13 cellular contexts compared by ENCODE assay signal in genomic region chrX:13570245-13570573, GRCh38. TPM values are rescaled to one million over a fixed set of nuclear protein-coding genes. Genes with fewer than 3 reads are reported as not detected.
DNase-seq lines count a peak whose midpoint lies in the region; ATAC-seq, FAIRE-seq and TF ChIP-seq lines count a peak whose summit lies in the region.
"Had no signal": no experiment of that assay in that cellular context is flagged by ENCODE, and none has a peak within 500 bp of the region (broad histone marks: within the 10 kb centered on the region; RNA-seq: fewer than 3 reads in every experiment).

No MANE protein-coding gene starts in this region.

- no peaks in the 10 kb centered on the region for H3K9me3 ChIP-seq in CD8-positive, alpha-beta memory T cell (ENCODE audit: low read length)
- H3K9me3 ChIP-seq in H9 (ENCODE audit: control insufficient read depth, low read depth, low read length) (no peaks in the 10 kb centered on the region), H1 (ENCODE audit: insufficient read depth in 2 of 2, low read depth in 1 of 2, low read length in 1 of 2) (no peaks in the 10 kb centered on the region), pancreas (no peaks in the 10 kb centered on the region)

- no peak overlapping the region for H3K27ac ChIP-seq in CD8-positive, alpha-beta memory T cell (ENCODE audit: low read depth, low read length)
- H3K27ac ChIP-seq in H9 (ENCODE audit: insufficient read length, low read depth, low read length), result no peak overlapping the region
- H3K27ac ChIP-seq in H1 (ENCODE audit: low read depth, low read length), result no peak overlapping the region
- no peak overlapping the region for H3K27ac ChIP-seq in pancreas
- H3K27ac ChIP-seq: PC-9 had no signal

- peaks cover 5% of the 10 kb centered on the region for H3K23me2 ChIP-seq in H9 (ENCODE audit: insufficient read length, low read depth, low read length, poor library complexity, severe bottlenecking)
- peaks cover 5% of the 10 kb centered on the region; the same call in 1 of the 2 replicates for H3K23me2 ChIP-seq in H1 (ENCODE audit: low read depth, low read length)

- POLR2A ChIA-PET in CD8-positive, alpha-beta memory T cell (lab: Charles Lee), result no interaction called here
- POLR2A ChIA-PET in H1 (lab: Charles Lee; ENCODE audit: partially characterized antibody), result no interaction called here

- WGBS in H9 (ENCODE audit: extremely low coverage, insufficient read length, low lambda C conversion rate), result no CpG with 5 or more reads among the region's 9 CpGs
- WGBS in H1 (ENCODE audit: extremely low coverage in 1 of 2, insufficient coverage in 1 of 2, insufficient read length in 1 of 2, insufficient replicate concordance in 2 of 2, low coverage in 1 of 2, low lambda C conversion rate in 2 of 2, missing lambda C conversion rate in 1 of 2), 2 experiments, result 32% methylated on average over 3 of the region's 9 CpGs; no CpG with 5 or more reads in 1 of the 2 experiments
- WGBS in pancreas, 2 donors, result 7 to 13% methylated on average over 9 of the region's 9 CpGs

- no peak for TF ChIP-seq CTCF in H9 (conservative IDR thresholded peaks at IDR 0.05)
- TF ChIP-seq CTCF in H1 (IDR thresholded peaks at IDR 0.05; ENCODE audit: control extremely low read depth in 1 of 3, insufficient read depth in 1 of 3, low read depth in 1 of 3, low read length in 3 of 3), result no peak
- TF ChIP-seq CTCF in nephron (IDR thresholded peaks at IDR 0.05; ENCODE audit: unreplicated experiment in 3 of 3), result no peak
- TF ChIP-seq CTCF in pancreas (IDR thresholded peaks at IDR 0.05), result no peak

- no peak overlapping the region for H3K23ac ChIP-seq in H9 (ENCODE audit: insufficient read length, low read depth, low read length)
- no peak overlapping the region for H3K23ac ChIP-seq in H1 (ENCODE audit: insufficient read length)

- H4K91ac ChIP-seq in H9 (ENCODE audit: insufficient read length, low read depth, low read length) (no peak overlapping the region), H1 (replicated peaks; ENCODE audit: insufficient read length, low read length) (no peak overlapping the region)

- DNase-seq in CD8-positive, alpha-beta memory T cell, result no peak
- DNase-seq in H9, result no peak
- no peak for DNase-seq in H1 (ENCODE audit: low read depth in 1 of 2, low spot score in 2 of 2)
- DNase-seq in AG08396 (ENCODE audit: low spot score), result no peak
- no peak for DNase-seq in KG1 (lab: John Stamatoyannopoulos, UW)
- DNase-seq in pancreas, result no peak
- no peak for DNase-seq in SIG-M5 treated with dmso at 0.1 percent for 504 hours (lab: John Stamatoyannopoulos, UW; ENCODE audit: unreplicated experiment)
- DNase-seq: MM.1S, NCI-H2171, PC-9 had no signal

- H2BK120ac ChIP-seq in H9 (ENCODE audit: low read depth, low read length, poor library complexity, severe bottlenecking) (no peak overlapping the region), H1 (replicated peaks; ENCODE audit: low read depth, low read length) (no peak overlapping the region)

- no peak overlapping the region for H3K4me3 ChIP-seq in CD8-positive, alpha-beta memory T cell (ENCODE audit: low read length)
- H3K4me3 ChIP-seq in H1 (ENCODE audit: extremely low read depth in 1 of 4, insufficient read depth in 2 of 4, low read depth in 3 of 4, low read length in 4 of 4), result peak overlapping the region; percentile 41 to 66 (median 47)
- no peak overlapping the region for H3K4me3 ChIP-seq in pancreas
- H3K4me3 ChIP-seq: PC-9 had no signal

- H3K27ac Mint-ChIP-seq in CD8-positive, alpha-beta memory T cell, result peak overlapping the region in 1 of 8 donors; percentile 80
- no peak overlapping the region for H3K27ac Mint-ChIP-seq in H9
- no peak overlapping the region for H3K27ac Mint-ChIP-seq in nephron

- CTCF ChIA-PET in CD8-positive, alpha-beta memory T cell (lab: Charles Lee), result no interaction called here
- CTCF ChIA-PET in H1 (lab: Charles Lee; ENCODE audit: partially characterized antibody), result no interaction called here

- H2BK5ac ChIP-seq in H9 (ENCODE audit: insufficient read length, low read length), result no peak overlapping the region
- no peak overlapping the region for H2BK5ac ChIP-seq in H1 (ENCODE audit: low read depth, low read length)

- no peak for TF ChIP-seq EP300 in H1 (IDR thresholded peaks at IDR 0.05; ENCODE audit: borderline replicate concordance in 1 of 2, low read depth in 2 of 2, low read length in 2 of 2)

- no peaks in the 10 kb centered on the region for H3K9me3 Mint-ChIP-seq in CD8-positive, alpha-beta memory T cell
- H3K9me3 Mint-ChIP-seq in H9, result peaks cover 26 to 27% of the 10 kb centered on the region in 2 experiments
- peaks cover 10% of the 10 kb centered on the region for H3K9me3 Mint-ChIP-seq in nephron

- peaks cover 4% of the 10 kb centered on the region for H3K27me3 ChIP-seq in CD8-positive, alpha-beta memory T cell (ENCODE audit: insufficient read depth, low read length, poor library complexity, severe bottlenecking)
- H3K27me3 ChIP-seq in H9 (ENCODE audit: insufficient read depth, low read length), result peaks cover 17% of the 10 kb centered on the region
- peaks cover 4 to 25% (median 23%) of the 10 kb centered on the region in 4 experiments for H3K27me3 ChIP-seq in H1 (replicated peaks in 1 of 4; ENCODE audit: control insufficient read depth in 3 of 4, extremely low read depth in 1 of 4, insufficient read depth in 3 of 4, low read length in 3 of 4)
- H3K27me3 ChIP-seq in pancreas, result peaks cover 0 to 35% (median 9%) of the 10 kb centered on the region in 4 donors

- H3K79me2 ChIP-seq in H9 (ENCODE audit: insufficient read depth, low read length), result no peaks in the 10 kb centered on the region
- no peaks in the 10 kb centered on the region for H3K79me2 ChIP-seq in H1 (ENCODE audit: control insufficient read depth in 1 of 2, insufficient read depth in 2 of 2, low read length in 2 of 2)

- H3K4ac ChIP-seq in H9 (ENCODE audit: low read depth, low read length) (no peak overlapping the region), H1 (replicated peaks; ENCODE audit: insufficient read length, low read depth, low read length) (no peak overlapping the region)

- H3K14ac ChIP-seq in H9 (ENCODE audit: insufficient read depth, low read length) (no peak overlapping the region), H1 (ENCODE audit: insufficient read length) (no peak overlapping the region)

- intact Hi-C loops in pancreas (cut with DNase I), result no loop called here

- no peak for ATAC-seq in pancreas
- ATAC-seq: sciatic nerve had no signal

- no peak for TF ChIP-seq RAD21 in H1 (IDR thresholded peaks at IDR 0.05 in 1 of 2, conservative IDR thresholded peaks at IDR 0.05 in 1 of 2; ENCODE audit: low read depth in 2 of 2, low read length in 2 of 2)

- peaks cover 24 to 39% of the 10 kb centered on the region in 2 donors for H3K27me3 Mint-ChIP-seq in CD8-positive, alpha-beta memory T cell
- H3K27me3 Mint-ChIP-seq in H9 (ENCODE audit: low read depth) (peaks cover 51% of the 10 kb centered on the region), nephron (ENCODE audit: low read depth) (peaks cover 31% of the 10 kb centered on the region)

- FAIRE-seq in H1 (lab: Jason Lieb, UNC) (peak; percentile 71), pancreas (lab: Jason Lieb, UNC) (no peak)

- H3K4me3 Mint-ChIP-seq in CD8-positive, alpha-beta memory T cell, result peak overlapping the region in 5 of 7 donors; percentile 17 to 75 (median 53)
- peak overlapping the region; percentile 55 to 76 for H3K4me3 Mint-ChIP-seq in H9
- peak overlapping the region; percentile 76 to 84 (median 80) for H3K4me3 Mint-ChIP-seq in nephron

- H3K79me1 ChIP-seq in H9 (ENCODE audit: insufficient read depth, low read depth, low read length, poor library complexity, severe bottlenecking), result no peaks in the 10 kb centered on the region
- H3K79me1 ChIP-seq in H1 (ENCODE audit: low read depth, low read length), result no peaks in the 10 kb centered on the region

- H2AFZ ChIP-seq in H9 (ENCODE audit: low read length) (no peak overlapping the region), H1 (ENCODE audit: low read length) (peak overlapping the region; percentile 53; the same call in 1 of the 2 replicates)
- H2AFZ ChIP-seq: PC-9 had no signal

- H4K20me1 ChIP-seq in H9 (ENCODE audit: control insufficient read depth, insufficient read depth, insufficient read length) (no peaks in the 10 kb centered on the region), H1 (replicated peaks in 1 of 2; ENCODE audit: control insufficient read depth in 1 of 2, insufficient read depth in 2 of 2, low read length in 2 of 2) (no peaks in the 10 kb centered on the region)

- no peaks in the 10 kb centered on the region for H3K36me3 Mint-ChIP-seq in CD8-positive, alpha-beta memory T cell
- H3K36me3 Mint-ChIP-seq in H9 (ENCODE audit: insufficient read depth in 1 of 3, low read depth in 3 of 3) (peaks cover 0 to 3% (median 0%) of the 10 kb centered on the region in 3 experiments; a peak in 2 of 7 replicates), nephron (ENCODE audit: low read depth) (no peaks in the 10 kb centered on the region)

- H2BK20ac ChIP-seq in H9 (ENCODE audit: low read depth, low read length, poor library complexity, severe bottlenecking) (no peak overlapping the region), H1 (ENCODE audit: low read length) (no peak overlapping the region)

- H4K5ac ChIP-seq in H9 (ENCODE audit: insufficient read length, low read depth, low read length) (no peak overlapping the region), H1 (ENCODE audit: insufficient read length, low read depth, low read length) (no peak overlapping the region)

- H2BK12ac ChIP-seq in H9 (ENCODE audit: insufficient read length, low read depth, low read length) (no peak overlapping the region), H1 (ENCODE audit: low read depth, low read length) (no peak overlapping the region)

- no peak overlapping the region for H4K8ac ChIP-seq in H9 (replicated peaks; ENCODE audit: insufficient read length, low read depth, low read length)
- no peak overlapping the region for H4K8ac ChIP-seq in H1 (ENCODE audit: extremely low read depth, insufficient read depth, low read length)

- H2AK5ac ChIP-seq in H9 (ENCODE audit: insufficient read length, low read length), result no peak overlapping the region
- no peak overlapping the region for H2AK5ac ChIP-seq in H1 (ENCODE audit: low read depth, low read length)

- peaks cover 0 to 10% (median 5%) of the 10 kb centered on the region in 3 donors for H3K4me1 Mint-ChIP-seq in CD8-positive, alpha-beta memory T cell
- peaks cover 7 to 8% of the 10 kb centered on the region in 2 experiments; a peak in 3 of 4 replicates for H3K4me1 Mint-ChIP-seq in H9
- H3K4me1 Mint-ChIP-seq in nephron, result no peaks in the 10 kb centered on the region

- H2BK15ac ChIP-seq in H9 (ENCODE audit: low read depth, low read length), result no peak overlapping the region
- no peak overlapping the region for H2BK15ac ChIP-seq in H1 (ENCODE audit: low read length)

- no peak for TF ChIP-seq POLR2A in H1 (IDR thresholded peaks at IDR 0.05; ENCODE audit: control extremely low read depth in 1 of 2, low read depth in 2 of 2, low read length in 2 of 2)

- H3K56ac ChIP-seq in H9 (ENCODE audit: insufficient read length, low read depth, low read length) (no peak overlapping the region), H1 (replicated peaks; ENCODE audit: insufficient read length, low read depth, low read length) (no peak overlapping the region)

- no peaks in the 10 kb centered on the region for H3K36me3 ChIP-seq in CD8-positive, alpha-beta memory T cell (ENCODE audit: insufficient read depth, low read length)
- H3K36me3 ChIP-seq in H1 (ENCODE audit: control insufficient read depth in 2 of 4, insufficient read depth in 4 of 4, low read length in 3 of 4), result no peaks in the 10 kb centered on the region
- no peaks in the 10 kb centered on the region for H3K36me3 ChIP-seq in pancreas

- H3K18ac ChIP-seq in H9 (ENCODE audit: insufficient read length, low read depth, low read length) (no peak overlapping the region), H1 (ENCODE audit: extremely low read depth, low read length) (no peak overlapping the region; the same call in 1 of the 2 replicates)

- H3K9ac ChIP-seq in H9 (ENCODE audit: extremely low read depth, insufficient read length, low read length) (no peak overlapping the region), H1 (replicated peaks in 1 of 4; ENCODE audit: extremely low read depth in 1 of 4, low read depth in 3 of 4, low read length in 3 of 4) (no peak overlapping the region)

- H3K4me1 ChIP-seq in CD8-positive, alpha-beta memory T cell (ENCODE audit: insufficient read depth, low read length), result no peaks in the 10 kb centered on the region
- H3K4me1 ChIP-seq in H9 (ENCODE audit: insufficient read depth, low read length) (peaks cover 1% of the 10 kb centered on the region; the same call in 1 of the 2 replicates), H1 (replicated peaks in 1 of 4; ENCODE audit: control insufficient read depth in 3 of 4, insufficient read depth in 4 of 4, low read length in 3 of 4) (no peaks in the 10 kb centered on the region), pancreas (no peaks in the 10 kb centered on the region)

- H3K4me2 ChIP-seq in H9 (ENCODE audit: insufficient read depth, insufficient read length, low read length), result peak overlapping the region; percentile 58
- H3K4me2 ChIP-seq in H1 (ENCODE audit: insufficient read depth in 1 of 2, low read depth in 2 of 2, low read length in 2 of 2), result peak overlapping the region; percentile 77 to 88
- H3K4me2 ChIP-seq: PC-9 had no signal

- H3T11ph ChIP-seq in H9 (ENCODE audit: low read length), result no peak overlapping the region

RNA-seq across cellular contexts. Expression of gene EGFL6, which starts 0.8 kb away (rescaled TPM):
- total RNA-seq in CD8-positive, alpha-beta memory T cell, result under 1 TPM; 0.58 to 0.59 TPM
- polyA plus RNA-seq in CD8-positive, alpha-beta memory T cell, result not detected
- total RNA-seq in H9 (2021), result 0.75 and 0.94 TPM in 2 replicates
- total RNA-seq in H1 (2021; fragmentation: NEBNext Ultra II Directional; extraction: Animal tissue kit (Norgen Biotek cat#: 25700)), result 0.93 and 1.0 TPM in 2 replicates
- polyA plus RNA-seq in H1 (2011; rRNA removed), result 1.1 TPM in 2 replicates
- polyA plus RNA-seq in H1 (2011; cell fraction: cytosol; rRNA removed), result 1.7 TPM
- polyA plus RNA-seq in H1 (2011; cell fraction: nucleus; rRNA removed), result 0.90 TPM
- polyA plus RNA-seq in H1 (2012, experiment 1 of 2), result 1.3 to 1.5 TPM (median 1.4 TPM) in 4 replicates
- 0.10 TPM for polyA plus RNA-seq in H1 (2012, experiment 2 of 2)
- polyA plus RNA-seq in H1 (2013, experiment 1 of 2), result 2.1 TPM
- 2.1 TPM for polyA plus RNA-seq in H1 (2013, experiment 2 of 2)
- 0.57 and 2.1 TPM in 2 replicates for polyA minus RNA-seq in H1 (2011; rRNA and poly(A)+ RNA removed)
- polyA minus RNA-seq in H1 (2011; cell fraction: cytosol; rRNA and poly(A)+ RNA removed), result 0.88 TPM
- polyA minus RNA-seq in H1 (2011; cell fraction: nucleus; rRNA and poly(A)+ RNA removed), result 0.90 TPM
- total RNA-seq in pancreas, result under 1 TPM in 4 of 6 donors, not detected in 2; 0.06 to 0.28 (median 0.08) TPM
- under 1 TPM in 1 of 2 donors, not detected in 1; 0.02 TPM for polyA plus RNA-seq in pancreas
- total RNA-seq: PC-9 had no signal
- polyA plus RNA-seq: aorta had no signal

Comparison
In these comparisons a context has a peak if more than half of its experiments do, and no peak if none do; other contexts are left out.
1. H3K4me3 ChIP-seq: peak in H1 (4 of 4); none in CD8-positive, alpha-beta memory T cell (single experiment) and pancreas (0 of 4).
2. Peak in every context shown above with its lines, with median percentiles within 50 percentile points of each other: H3K4me3 Mint-ChIP-seq.